In genomic region chr5:90519081-90519480, GRCh38 we compare ENCODE assay signal across 1 cellular context.
TF ChIP-seq lines count a peak whose summit lies in the region.

No MANE protein-coding gene starts in this region.

TF ChIP-seq in endothelial cell of umbilical vein, 7 proteins besides CTCF, POLR2A, EP300 and RAD21:
- TF ChIP-seq FOS (IDR thresholded peaks at IDR 0.05; ENCODE audit: borderline replicate concordance, insufficient read depth, low read length) (no peak), MYC (IDR thresholded peaks at IDR 0.05; ENCODE audit: low read depth, low read length) (no peak), EZH2 (IDR thresholded peaks at IDR 0.05; ENCODE audit: borderline replicate concordance, low read depth, low read length, severe bottlenecking) (no peak), POLR2AphosphoS5 (IDR thresholded peaks at IDR 0.05; ENCODE audit: insufficient read depth, low read depth, low read length) (no peak), JUN (IDR thresholded peaks at IDR 0.05; ENCODE audit: borderline replicate concordance, insufficient read depth, insufficient read length, low read depth) (no peak), GATA2 (IDR thresholded peaks at IDR 0.05; ENCODE audit: insufficient read depth, insufficient read length, low read depth, low read length) (no peak), MAX (IDR thresholded peaks at IDR 0.05; ENCODE audit: insufficient read depth, insufficient read length) (no peak)
